7 cellular contexts compared by ENCODE assay signal in the genomic region with DNA sequence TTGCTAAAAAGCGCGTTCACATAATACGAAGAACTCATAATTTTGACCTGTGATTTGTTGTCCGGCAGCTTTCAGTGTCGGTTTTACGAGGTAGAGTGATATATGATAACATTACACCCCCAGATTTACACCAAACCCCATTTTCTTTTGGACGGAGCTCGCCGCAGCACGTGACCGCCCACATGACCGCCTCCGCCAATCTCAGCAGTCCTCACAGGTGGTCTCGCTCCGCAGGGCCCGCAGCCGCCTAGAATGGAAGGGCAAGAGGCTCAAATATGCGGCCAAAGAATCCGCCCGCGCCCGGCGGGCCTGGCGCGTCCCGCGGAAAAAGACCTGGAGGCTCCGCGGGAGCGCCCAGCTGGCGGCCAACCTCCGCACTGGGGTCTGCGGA. TPM values are rescaled to one million over a fixed set of nuclear protein-coding genes. Genes with fewer than 3 reads are reported as not detected.
DNase-seq lines count a peak whose midpoint lies in the region; TF ChIP-seq lines count a peak whose summit lies in the region.

Gene HOXA7 (minus strand): TSS at position 168 of the 391 bp plus-strand sequence. CDS start 130 bp downstream, at position 38.

- peak within 1 kb of the TSS; percentile 79 to 81 for H3K9ac ChIP-seq in mucosa of rectum (ENCODE audit: low read depth in 1 of 2, low read length in 2 of 2)

- DNase-seq in GM06990 (ENCODE audit: extremely low read depth, insufficient read length) (no peak), NCI-H146 (lab: John Stamatoyannopoulos, UW) (peak; percentile 80), MCF 10A (ENCODE audit: unreplicated experiment) (no peak), cerebellum (ENCODE audit: low spot score) (no peak), COR-L47 (lab: John Stamatoyannopoulos, UW) (no peak), HPDE6-E6E7 (ENCODE audit: extremely low spot score) (no peak)

- H3K4me3 Mint-ChIP-seq in MCF 10A (ENCODE audit: unreplicated experiment), result peak within 1 kb of the TSS; percentile 66

- peak within 1 kb of the TSS; percentile 92 to 99 for H3K27ac ChIP-seq in mucosa of rectum (ENCODE audit: low read depth in 2 of 2, low read length in 2 of 2)

- H3K4me3 ChIP-seq in GM06990 (replicated peaks; ENCODE audit: low read depth, low read length) (peak within 1 kb of the TSS; percentile 45), mucosa of rectum (ENCODE audit: low read length in 2 of 2) (peak within 1 kb of the TSS; percentile 80 to 82)

- no TSS peak for BruUV-seq in MCF 10A (replicated peaks; lab: Mats Ljungman, UMichigan)

- no peak for TF ChIP-seq CTCF in GM06990 (IDR thresholded peaks at IDR 0.05; ENCODE audit: insufficient read depth, low read length, poor library complexity, severe bottlenecking)
- no peak for TF ChIP-seq CTCF in MCF 10A (IDR thresholded peaks at IDR 0.05; ENCODE audit: unreplicated experiment)

- H3K27ac Mint-ChIP-seq in MCF 10A (ENCODE audit: low read depth, unreplicated experiment), result no peak within 1 kb of the TSS

- POLR2A ChIA-PET in MCF 10A (lab: Yijun Ruan, JAX), result interaction anchor here (0.6 to 1.0 kb wide), 2 partner anchors 13 to 1291 kb away, joined by 4 read pairs; partner anchors contain the start of gene HOXA5

- H3K27me3 ChIP-seq in GM06990 (replicated peaks; ENCODE audit: control insufficient read depth, insufficient read depth, low read length), result peaks cover 2% of the 10 kb centered on the region
- H3K27me3 ChIP-seq in mucosa of rectum (ENCODE audit: control insufficient read depth in 2 of 2, insufficient read depth in 2 of 2, low read length in 2 of 2), result peaks cover 2 to 14% of the 10 kb centered on the region in 2 donors

- no peaks in the 10 kb centered on the region for H3K9me3 Mint-ChIP-seq in MCF 10A (ENCODE audit: unreplicated experiment)

- H3K36me3 ChIP-seq in GM06990 (ENCODE audit: control insufficient read depth, insufficient read depth, low read length), result no peaks in the 10 kb centered on the region
- H3K36me3 ChIP-seq in mucosa of rectum (ENCODE audit: control insufficient read depth in 2 of 2, insufficient read depth in 2 of 2, low read length in 2 of 2), result no peaks in the 10 kb centered on the region

- H3K27me3 Mint-ChIP-seq in MCF 10A (ENCODE audit: insufficient read depth, unreplicated experiment), result no peaks in the 10 kb centered on the region

- CTCF ChIA-PET in MCF 10A (lab: Yijun Ruan, JAX), result interaction anchor here (1.8 to 3.2 kb wide), 2 partner anchors 12 to 475 kb away, joined by 4 to 21 read pairs; no protein-coding TSS in a partner anchor

- H3K4me1 Mint-ChIP-seq in MCF 10A (ENCODE audit: insufficient read depth, unreplicated experiment), result peaks cover 12% of the 10 kb centered on the region

- intact Hi-C loops in MCF 10A (cut with micrococcal nuclease), result no loop called here

- H3K4me1 ChIP-seq in mucosa of rectum (ENCODE audit: control insufficient read depth in 2 of 2, insufficient read depth in 2 of 2, low read length in 2 of 2), result peaks cover 35 to 36% of the 10 kb centered on the region in 2 donors

- peaks cover 7% of the 10 kb centered on the region for H3K36me3 Mint-ChIP-seq in MCF 10A (ENCODE audit: insufficient read depth, unreplicated experiment)

- H3K9me3 ChIP-seq in mucosa of rectum (ENCODE audit: control insufficient read depth in 2 of 2, low read length in 2 of 2), result no peaks in the 10 kb centered on the region

RNA-seq across cellular contexts. Expression of gene HOXA7, which starts in this region (rescaled TPM):
- total RNA-seq in MCF 10A (2022) (0.29 and 0.44 TPM in 2 replicates), cerebellum (not detected)
